7 cellular contexts compared by ENCODE assay signal in the genomic region with DNA sequence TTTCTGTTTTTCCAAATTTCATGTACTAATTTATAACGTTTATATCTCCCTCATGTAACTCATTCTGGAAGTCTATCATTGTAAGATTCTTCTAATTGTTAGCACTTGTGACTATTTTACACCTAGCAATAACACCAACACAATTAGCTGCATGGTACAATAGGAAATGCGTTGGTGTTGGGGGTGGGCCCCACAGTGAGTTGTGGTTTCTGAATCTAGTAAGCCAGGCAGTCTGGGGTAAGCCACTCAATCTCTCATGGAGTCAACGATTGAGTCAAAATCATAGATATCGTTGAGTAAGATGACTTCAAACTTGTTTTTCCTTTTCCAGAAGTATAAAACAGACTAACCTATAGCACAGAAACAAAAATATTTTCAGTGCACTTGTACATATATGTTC. TPM values are rescaled to one million over a fixed set of nuclear protein-coding genes. Genes with fewer than 3 reads are reported as not detected.
"Had no signal": no experiment of that assay in that cellular context is flagged by ENCODE, and none has a peak within 500 bp of the region (broad histone marks: within the 10 kb centered on the region; RNA-seq: fewer than 3 reads in every experiment).

No MANE protein-coding gene starts in this region.

- ATAC-seq: HepG2, K562 had no signal

- H3K27me3 Mint-ChIP-seq: IgD-negative memory B cell had no signal

- H3K9ac ChIP-seq: KMS-11 had no signal

- H3K4me2 ChIP-seq: KMS-11 had no signal

- H3K36me3 Mint-ChIP-seq: IgD-negative memory B cell had no signal

- DNase-seq: IMR-90, KBM-7 had no signal

- H3K27ac Mint-ChIP-seq: IgD-negative memory B cell had no signal

- H3K4me3 Mint-ChIP-seq: IgD-negative memory B cell had no signal

- H3K4me1 Mint-ChIP-seq: IgD-negative memory B cell had no signal

- H3K27ac ChIP-seq: HL-60, KMS-11 had no signal

- H3K4me3 ChIP-seq: K562 had no signal

RNA-seq across cellular contexts. Expression of gene IRX1, which starts 30.0 kb away (rescaled TPM):
- polyA plus RNA-seq: HepG2, IgD-negative memory B cell, IMR-90, K562 had no signal
